In the genomic region with DNA sequence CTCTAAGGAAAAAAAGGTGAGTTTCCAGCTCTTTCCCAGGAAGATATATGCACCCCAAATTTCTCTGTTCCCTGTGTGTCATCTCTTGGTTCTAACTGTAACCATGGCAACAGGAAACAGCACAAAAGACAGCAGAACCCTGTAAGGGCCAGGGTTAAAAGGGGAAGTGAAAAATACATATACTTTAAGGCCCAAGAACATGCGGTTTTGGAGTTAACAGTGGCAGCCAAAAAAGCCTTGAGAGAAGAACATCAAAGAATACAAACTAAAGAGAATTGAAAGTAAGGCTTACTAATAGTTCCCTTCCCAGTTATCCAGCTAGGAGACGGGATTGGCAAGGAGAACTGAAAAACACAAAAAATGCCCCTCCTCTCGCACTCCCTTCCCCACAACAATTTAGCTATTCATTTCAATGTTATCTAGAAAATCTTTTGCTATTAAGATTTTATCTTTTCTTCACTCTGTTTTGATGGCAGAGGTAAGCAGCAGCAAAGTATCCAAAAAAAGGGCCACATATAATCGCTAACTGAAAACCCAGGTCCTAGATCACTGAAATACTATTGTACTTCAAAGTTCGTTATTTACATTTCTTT, we compare ENCODE assay signal across 8 cellular contexts. TPM values are rescaled to one million over a fixed set of nuclear protein-coding genes. Genes with fewer than 3 reads are reported as not detected.
DNase-seq lines count a peak whose midpoint lies in the region; ATAC-seq and TF ChIP-seq lines count a peak whose summit lies in the region.

No MANE protein-coding gene starts in this region.

- TF ChIP-seq CTCF in left ventricle myocardium inferior (IDR thresholded peaks at IDR 0.05; ENCODE audit: borderline replicate concordance) (no peak), cardiac fibroblast (IDR thresholded peaks at IDR 0.05; ENCODE audit: low read depth, low read length) (no peak), lower leg skin (IDR thresholded peaks at IDR 0.05) (no peak)

- WGBS in lower leg skin, 2 donors, result 25 to 29% methylated on average over 5 of the region's 5 CpGs

- ATAC-seq in Right ventricle myocardium superior (ENCODE audit: poor library complexity) (no peak), HG02642 (IDR thresholded peaks at IDR 0.05; ENCODE audit: poor library complexity, unreplicated experiment) (peak; percentile 51)

- intact Hi-C loops in left ventricle myocardium inferior (cut with micrococcal nuclease), result loop anchor here (10.0 kb wide), 1 partner anchor 62 kb away; no protein-coding TSS in a partner anchor
- intact Hi-C loops in Right ventricle myocardium superior (cut with DNase I), result loop anchor here (10.0 kb wide), 1 partner anchor 62 kb away; no protein-coding TSS in a partner anchor
- intact Hi-C loops in lower leg skin (cut with DNase I; ENCODE audit: low total_unique reads), result no loop called here

- H3K27ac ChIP-seq in left ventricle myocardium inferior (replicated peaks), result peak overlapping the region; percentile 96

- H3K4me3 ChIP-seq in left ventricle myocardium inferior, result peak overlapping the region; percentile 78
- H3K4me3 ChIP-seq in NT2/D1 (ENCODE audit: insufficient read length, low read depth), result peak overlapping the region; percentile 48
- peak overlapping the region; percentile 75 to 76 for H3K4me3 ChIP-seq in cardiac fibroblast (replicated peaks in 1 of 2; ENCODE audit: low read depth in 2 of 2, low read length in 2 of 2)
- peak overlapping the region; percentile 2 for H3K4me3 ChIP-seq in mononuclear cell (ENCODE audit: low read length)
- no peak overlapping the region for H3K4me3 ChIP-seq in lower leg skin (ENCODE audit: low read depth, poor library complexity, severe bottlenecking)

- H3K9ac ChIP-seq in NT2/D1 (ENCODE audit: insufficient read length, low read depth), result peak overlapping the region; percentile 86

- DNase-seq in left ventricle myocardium inferior (no peak), Right ventricle myocardium superior (no peak), NT2/D1 (ENCODE audit: low read depth, low spot score) (no peak), cardiac fibroblast (ENCODE audit: low read depth in 2 of 2) (peak; percentile 62 to 64), lower leg skin (ENCODE audit: low spot score in 2 of 2) (no peak), mucosa of gallbladder (ENCODE audit: low spot score) (no peak)

- H3K27me3 ChIP-seq in left ventricle myocardium inferior (ENCODE audit: low read depth) (no peaks in the 10 kb centered on the region), NT2/D1 (ENCODE audit: insufficient read depth, insufficient read length) (no peaks in the 10 kb centered on the region), mononuclear cell (ENCODE audit: insufficient read depth, low read length) (no peaks in the 10 kb centered on the region)

- H3K4me1 ChIP-seq in left ventricle myocardium inferior (peaks cover 64% of the 10 kb centered on the region), NT2/D1 (ENCODE audit: insufficient read depth, insufficient read length) (no peaks in the 10 kb centered on the region), mononuclear cell (ENCODE audit: insufficient read depth, low read length) (peaks cover 36% of the 10 kb centered on the region)

- no peak for TF ChIP-seq POLR2A in lower leg skin (IDR thresholded peaks at IDR 0.05)

- H3K9me3 ChIP-seq in left ventricle myocardium inferior (replicated peaks) (no peaks in the 10 kb centered on the region), NT2/D1 (ENCODE audit: insufficient read depth, low read length) (peaks cover 5% of the 10 kb centered on the region; the same call in 1 of the 2 replicates), mononuclear cell (ENCODE audit: low read depth, low read length) (no peaks in the 10 kb centered on the region)

- H3K36me3 ChIP-seq in left ventricle myocardium inferior (peaks cover 14% of the 10 kb centered on the region), NT2/D1 (ENCODE audit: insufficient read depth, insufficient read length, low read length) (peaks cover 11% of the 10 kb centered on the region)

RNA-seq across cellular contexts. Expression of gene SPOP, which starts 1.5 kb away (rescaled TPM):
- total RNA-seq in left ventricle myocardium inferior (66.9 TPM), Right ventricle myocardium superior (64.0 TPM), mononuclear cell (27.4 TPM), lower leg skin (10 to 100 TPM; 35.9 to 74.7 (median 47.3) TPM), mucosa of gallbladder (78.3 TPM)

RNA-seq across cellular contexts. Expression of gene SLC35B1, which starts 31.4 kb away (rescaled TPM):
- total RNA-seq in left ventricle myocardium inferior (53.4 TPM), Right ventricle myocardium superior (53.3 TPM), mononuclear cell (38.7 TPM), lower leg skin (10 to 100 TPM; 31.0 to 40.1 (median 35.1) TPM), mucosa of gallbladder (35.3 TPM)

Comparison
In these comparisons a context has a peak if more than half of its experiments do, and no peak if none do; other contexts are left out.
1. DNase-seq: peak in cardiac fibroblast (2 of 2); none in left ventricle myocardium inferior (single experiment), Right ventricle myocardium superior (single experiment), NT2/D1 (single experiment), lower leg skin (0 of 2) and mucosa of gallbladder (single experiment).